ENCODE assay signal across 10 cellular contexts in the genomic region with DNA sequence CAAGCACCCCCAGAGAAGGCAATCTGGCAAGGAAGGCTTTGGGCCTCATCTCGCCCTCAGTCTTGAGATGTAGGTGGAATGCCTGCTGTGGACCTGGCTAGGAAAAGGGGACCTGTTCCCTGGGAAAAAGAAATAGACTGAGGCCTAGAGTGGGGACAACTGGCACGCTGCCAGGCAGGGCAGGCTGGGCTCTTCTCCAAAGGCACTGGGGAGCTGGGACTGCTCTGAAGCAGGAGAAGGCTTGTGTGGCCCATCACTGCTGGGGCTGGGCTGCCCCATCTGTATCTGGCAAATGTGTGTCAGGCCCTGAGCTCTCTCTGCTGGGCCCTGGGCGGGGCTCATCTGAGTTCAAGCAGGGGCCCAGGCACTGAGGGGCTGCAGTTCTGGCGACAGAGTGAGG. TPM values are rescaled to one million over a fixed set of nuclear protein-coding genes. Genes with fewer than 3 reads are reported as not detected.
A peak's percentile ranks its signal among the peaks of the same experiment; 100 is the strongest.
DNase-seq lines count a peak whose midpoint lies in the region; ATAC-seq, FAIRE-seq and TF ChIP-seq lines count a peak whose summit lies in the region.
"Had no signal": no experiment of that assay in that cellular context is flagged by ENCODE, and none has a peak within 500 bp of the region (broad histone marks: within the 10 kb centered on the region; RNA-seq: fewer than 3 reads in every experiment).

No MANE protein-coding gene starts in this region.

- 94% methylated on average over 4 of the region's 4 CpGs for WGBS in HepG2 (ENCODE audit: low lambda C conversion rate)
- WGBS in small intestine, 3 donors: 74 to 82% (median 79%) methylated on average over 4 of the region's 4 CpGs

- H3K4me3 ChIP-seq in PC-9 (no peak overlapping the region), HepG2 (replicated peaks in 1 of 3; ENCODE audit: insufficient read depth in 1 of 3, low read depth in 2 of 3, low read length in 3 of 3) (no peak overlapping the region), small intestine (ENCODE audit: low read depth in 1 of 2, low read length in 2 of 2) (no peak overlapping the region)
- H3K4me3 ChIP-seq: vagina had no signal

- H2AFZ ChIP-seq in PC-9 (no peak overlapping the region), HepG2 (ENCODE audit: low read length) (no peak overlapping the region)

- H3K4me2 ChIP-seq in PC-9 (0 out of 2 replicates have a peak overlapping the region, but pooled peaks have one; percentile 16), HepG2 (ENCODE audit: low read depth, low read length) (no peak overlapping the region)

- H3K27ac ChIP-seq in 22Rv1 (peak overlapping the region; percentile 37), PC-9 (no peak overlapping the region), HepG2 (ENCODE audit: extremely low read length, insufficient read depth, low read length) (no peak overlapping the region), small intestine (ENCODE audit: low read depth in 1 of 2, low read length in 1 of 2) (no peak overlapping the region)
- H3K27ac ChIP-seq: vagina had no signal

- H3F3A ChIP-seq in PC-9 (ENCODE audit: insufficient read depth, low read depth): no peaks in the 10 kb centered on the region

- no peak for TF ChIP-seq POLR2A in HepG2 (IDR thresholded peaks at IDR 0.05; ENCODE audit: insufficient read depth in 1 of 2, low read depth in 2 of 2, low read length in 2 of 2)

- no peak for TF ChIP-seq EP300 in HepG2 (IDR thresholded peaks at IDR 0.05; ENCODE audit: low read depth in 2 of 2, low read length in 2 of 2)
- no peak for TF ChIP-seq EP300 in HepG2 (CRISPR knock-in tag; IDR thresholded peaks at IDR 0.05; ENCODE audit: borderline replicate concordance)

- no peaks in the 10 kb centered on the region for H3K36me3 ChIP-seq in PC-9 (ENCODE audit: low read depth)
- peaks cover 1 to 13% of the 10 kb centered on the region in 2 experiments; a peak in 2 of 5 replicates for H3K36me3 ChIP-seq in HepG2 (replicated peaks in 1 of 2; ENCODE audit: control insufficient read depth in 1 of 2, insufficient read depth in 2 of 2, low read length in 2 of 2)
- no peaks in the 10 kb centered on the region for H3K36me3 ChIP-seq in small intestine (ENCODE audit: control insufficient read depth in 2 of 2, insufficient read depth in 2 of 2, low read length in 2 of 2)

- no peaks in the 10 kb centered on the region for H3K9me3 ChIP-seq in PC-9 (ENCODE audit: insufficient read depth, low read depth)
- H3K9me3 ChIP-seq in HepG2 (ENCODE audit: low read length): no peaks in the 10 kb centered on the region
- H3K9me3 ChIP-seq in small intestine (ENCODE audit: control insufficient read depth, low read depth): no peaks in the 10 kb centered on the region
- H3K9me3 ChIP-seq: vagina had no signal

- FAIRE-seq in HepG2 (lab: Jason Lieb, UNC): no peak
- FAIRE-seq in small intestine (lab: Jason Lieb, UNC): no peak

- no peak for DNase-seq in PC-9
- DNase-seq in HepG2 (ENCODE audit: low spot score): no peak
- DNase-seq in NCI-H1105 treated with DMSO at 0.1 percent for 48 hours (lab: John Stamatoyannopoulos, UW): no peak
- no peak for DNase-seq in T1000 (lab: John Stamatoyannopoulos, UW)
- DNase-seq in small intestine: no peak
- DNase-seq: H7, NCI-H2081 treated with DMSO at 0.1 percent for 48 hours, OCI-M1 had no signal

- POLR2A ChIA-PET in PC-9 (lab: Charles Lee; ENCODE audit: unreplicated experiment): no interaction called here
- POLR2A ChIA-PET in HepG2 (lab: Yijun Ruan, JAX): no interaction called here

- no peak for TF ChIP-seq RAD21 in HepG2 (CRISPR knock-in tag; IDR thresholded peaks at IDR 0.05)

- no peak for ATAC-seq in HepG2

- BruUV-seq in PC-9 (replicated peaks; lab: Mats Ljungman, UMichigan) (TSS peak; percentile 13), HepG2 (replicated peaks; lab: Mats Ljungman, UMichigan) (no TSS peak)

- TF ChIP-seq CTCF in 22Rv1 (IDR thresholded peaks at IDR 0.05) (no peak), PC-9 (conservative IDR thresholded peaks at IDR 0.05) (no peak), HepG2 (CRISPR knock-in tag; IDR thresholded peaks at IDR 0.05) (no peak)

- H4K20me1 ChIP-seq in PC-9 (ENCODE audit: insufficient read depth) (no peaks in the 10 kb centered on the region; the same call in 1 of the 2 replicates), HepG2 (ENCODE audit: insufficient read depth, low read length) (peaks cover 9% of the 10 kb centered on the region; the same call in 1 of the 2 replicates)

- CTCF ChIA-PET in PC-9 (lab: Charles Lee): no interaction called here
- CTCF ChIA-PET in HepG2 (lab: Yijun Ruan, JAX; ENCODE audit: low intra/inter-chr PET ratio, low total read pairs): no interaction called here

- no peak overlapping the region for H3K9ac ChIP-seq in HepG2 (ENCODE audit: insufficient read depth, low read depth, low read length)

- H3K27me3 ChIP-seq in PC-9 (ENCODE audit: insufficient read depth, low read depth) (no peaks in the 10 kb centered on the region), HepG2 (ENCODE audit: control insufficient read depth in 1 of 2, insufficient read depth in 2 of 2, low read length in 2 of 2) (no peaks in the 10 kb centered on the region), small intestine (ENCODE audit: control insufficient read depth in 2 of 2, insufficient read depth in 2 of 2, low read length in 2 of 2) (no peaks in the 10 kb centered on the region)
- H3K27me3 ChIP-seq: vagina had no signal

- peaks cover 20% of the 10 kb centered on the region for H3K4me1 ChIP-seq in PC-9 (replicated peaks; ENCODE audit: insufficient read depth)
- H3K4me1 ChIP-seq in HepG2 (ENCODE audit: insufficient read depth, low read length): peaks cover 18% of the 10 kb centered on the region
- H3K4me1 ChIP-seq in small intestine (ENCODE audit: control insufficient read depth in 2 of 2, insufficient read depth in 1 of 2, low read depth in 1 of 2, low read length in 1 of 2): peaks cover 0 to 2% of the 10 kb centered on the region in 2 donors

- intact Hi-C loops in PC-9 (cut with micrococcal nuclease; ENCODE audit: unreplicated experiment) (no loop called here), HepG2 (cut with micrococcal nuclease; ENCODE audit: unreplicated experiment) (no loop called here)

- in situ Hi-C loops in HepG2 (cut with HindIII; ENCODE audit: extremely low pct_ligation_motif_present, low pct_unique_long_range_greater_than_20kb): no loop called here

- H3K9me2 ChIP-seq in PC-9 (ENCODE audit: insufficient read depth): no peaks in the 10 kb centered on the region

- no peaks in the 10 kb centered on the region for H3K79me2 ChIP-seq in PC-9 (ENCODE audit: low read depth)
- H3K79me2 ChIP-seq in HepG2 (ENCODE audit: insufficient read depth, low read length): no peaks in the 10 kb centered on the region

RNA-seq across cellular contexts. Expression of gene ARVCF, which starts 32.9 kb away (rescaled TPM):
- 15.6 and 21.0 TPM in 2 replicates for total RNA-seq in PC-9 (2021)
- total RNA-seq in HepG2 (2016; rRNA removed; fragmentation: Illumina TruSeq; extraction: Trizol): 10.4 and 17.7 TPM in 2 replicates
- total RNA-seq in HepG2 (2016; cell fraction: cytosol; rRNA removed; fragmentation: Illumina TruSeq; extraction: Trizol; ENCODE audit: low read depth): 3.9 and 4.0 TPM in 2 replicates
- total RNA-seq in HepG2 (2016; cell fraction: insoluble cytoplasmic fraction; rRNA removed; fragmentation: Illumina TruSeq; extraction: Trizol): 8.1 and 18.0 TPM in 2 replicates
- total RNA-seq in HepG2 (2016; cell fraction: membrane; rRNA removed; fragmentation: Illumina TruSeq; extraction: Trizol): 3.8 and 4.0 TPM in 2 replicates
- total RNA-seq in HepG2 (2016; cell fraction: nucleus; rRNA removed; fragmentation: Illumina TruSeq; extraction: Trizol): 20.2 and 20.4 TPM in 2 replicates
- 16.4 and 23.8 TPM in 2 replicates for polyA plus RNA-seq in HepG2 (2011; rRNA removed)
- 8.4 and 13.1 TPM in 2 replicates for polyA plus RNA-seq in HepG2 (2011; cell fraction: cytosol; rRNA removed)
- 152 and 182 TPM in 2 replicates for polyA plus RNA-seq in HepG2 (2011; cell fraction: nucleus; rRNA removed)
- 11.1 and 12.4 TPM in 2 replicates for polyA plus RNA-seq in HepG2 (2012)
- polyA plus RNA-seq in HepG2 (2016; cell fraction: cytosol; fragmentation: Illumina TruSeq; extraction: Trizol; ENCODE audit: low read depth): 0.99 and 1.4 TPM in 2 replicates
- 8.5 and 10.9 TPM in 2 replicates for polyA plus RNA-seq in HepG2 (2016; cell fraction: insoluble cytoplasmic fraction; fragmentation: Illumina TruSeq; extraction: Trizol; ENCODE audit: low read depth)
- 2.0 and 2.3 TPM in 2 replicates for polyA plus RNA-seq in HepG2 (2016; cell fraction: membrane; fragmentation: Illumina TruSeq; extraction: Trizol; ENCODE audit: low read depth)
- polyA plus RNA-seq in HepG2 (2016; cell fraction: nucleus; fragmentation: Illumina TruSeq; extraction: Trizol; ENCODE audit: insufficient read depth, low read depth): 42.2 and 48.6 TPM in 2 replicates
- polyA minus RNA-seq in HepG2 (2011; rRNA and poly(A)+ RNA removed; ENCODE audit: low replicate concordance): 1.2 and 26.6 TPM in 2 replicates
- 9.2 and 12.0 TPM in 2 replicates for polyA minus RNA-seq in HepG2 (2011; cell fraction: cytosol; rRNA and poly(A)+ RNA removed)
- polyA minus RNA-seq in HepG2 (2011; cell fraction: nucleus; rRNA and poly(A)+ RNA removed): 28.6 and 29.7 TPM in 2 replicates
- polyA plus RNA-seq in small intestine: 10 to 100 TPM in 1 of 3 donors, 1 to 10 TPM in 2; 2.2 to 11.7 (median 2.9) TPM

RNA-seq across cellular contexts. Expression of gene TANGO2, which starts 37.2 kb away (rescaled TPM):
- total RNA-seq in PC-9 (2021) (22.4 and 25.0 TPM in 2 replicates), HepG2 (2016; rRNA removed; fragmentation: Illumina TruSeq; extraction: Trizol) (12.1 and 12.9 TPM in 2 replicates)
- 7.0 and 7.5 TPM in 2 replicates for total RNA-seq in HepG2 (2016; cell fraction: cytosol; rRNA removed; fragmentation: Illumina TruSeq; extraction: Trizol; ENCODE audit: low read depth)
- total RNA-seq in HepG2 (2016; cell fraction: insoluble cytoplasmic fraction; rRNA removed; fragmentation: Illumina TruSeq; extraction: Trizol): 11.8 and 12.2 TPM in 2 replicates
- total RNA-seq in HepG2 (2016; cell fraction: membrane; rRNA removed; fragmentation: Illumina TruSeq; extraction: Trizol): 17.5 and 20.9 TPM in 2 replicates
- total RNA-seq in HepG2 (2016; cell fraction: nucleus; rRNA removed; fragmentation: Illumina TruSeq; extraction: Trizol): 7.2 and 10.6 TPM in 2 replicates
- polyA plus RNA-seq in HepG2 (2011; rRNA removed) (14.8 and 20.8 TPM in 2 replicates), small intestine (10 to 100 TPM; 19.0 to 23.3 (median 22.7) TPM)
- polyA plus RNA-seq in HepG2 (2011; cell fraction: cytosol; rRNA removed): 17.4 and 18.3 TPM in 2 replicates
- polyA plus RNA-seq in HepG2 (2011; cell fraction: nucleus; rRNA removed): 24.2 and 25.5 TPM in 2 replicates
- polyA plus RNA-seq in HepG2 (2012): 5.0 and 9.6 TPM in 2 replicates
- polyA plus RNA-seq in HepG2 (2016; cell fraction: cytosol; fragmentation: Illumina TruSeq; extraction: Trizol; ENCODE audit: low read depth): 8.1 TPM in 2 replicates
- polyA plus RNA-seq in HepG2 (2016; cell fraction: insoluble cytoplasmic fraction; fragmentation: Illumina TruSeq; extraction: Trizol; ENCODE audit: low read depth): 10.1 and 14.2 TPM in 2 replicates
- 14.1 and 15.1 TPM in 2 replicates for polyA plus RNA-seq in HepG2 (2016; cell fraction: membrane; fragmentation: Illumina TruSeq; extraction: Trizol; ENCODE audit: low read depth)
- 17.4 and 18.4 TPM in 2 replicates for polyA plus RNA-seq in HepG2 (2016; cell fraction: nucleus; fragmentation: Illumina TruSeq; extraction: Trizol; ENCODE audit: insufficient read depth, low read depth)
- 34.8 and 39.9 TPM in 2 replicates for polyA minus RNA-seq in HepG2 (2011; rRNA and poly(A)+ RNA removed; ENCODE audit: low replicate concordance)
- 9.8 and 10.9 TPM in 2 replicates for polyA minus RNA-seq in HepG2 (2011; cell fraction: cytosol; rRNA and poly(A)+ RNA removed)
- polyA minus RNA-seq in HepG2 (2011; cell fraction: nucleus; rRNA and poly(A)+ RNA removed): 8.9 and 9.0 TPM in 2 replicates

RNA-seq across cellular contexts. Expression of gene TXNRD2, which starts 42.1 kb away (rescaled TPM):
- total RNA-seq in PC-9 (2021) (21.7 and 22.4 TPM in 2 replicates), HepG2 (2016; rRNA removed; fragmentation: Illumina TruSeq; extraction: Trizol) (16.4 and 18.6 TPM in 2 replicates)
- total RNA-seq in HepG2 (2016; cell fraction: cytosol; rRNA removed; fragmentation: Illumina TruSeq; extraction: Trizol; ENCODE audit: low read depth): 4.6 and 5.3 TPM in 2 replicates
- total RNA-seq in HepG2 (2016; cell fraction: insoluble cytoplasmic fraction; rRNA removed; fragmentation: Illumina TruSeq; extraction: Trizol): 16.6 and 20.5 TPM in 2 replicates
- 7.4 and 8.1 TPM in 2 replicates for total RNA-seq in HepG2 (2016; cell fraction: membrane; rRNA removed; fragmentation: Illumina TruSeq; extraction: Trizol)
- 17.3 and 19.7 TPM in 2 replicates for total RNA-seq in HepG2 (2016; cell fraction: nucleus; rRNA removed; fragmentation: Illumina TruSeq; extraction: Trizol)
- polyA plus RNA-seq in HepG2 (2011; rRNA removed) (17.5 and 23.4 TPM in 2 replicates), small intestine (10 to 100 TPM; 16.8 to 43.8 (median 37.8) TPM)
- polyA plus RNA-seq in HepG2 (2011; cell fraction: cytosol; rRNA removed): 11.8 and 19.6 TPM in 2 replicates
- 74.7 and 94.3 TPM in 2 replicates for polyA plus RNA-seq in HepG2 (2011; cell fraction: nucleus; rRNA removed)
- polyA plus RNA-seq in HepG2 (2012): 11.2 and 13.2 TPM in 2 replicates
- polyA plus RNA-seq in HepG2 (2016; cell fraction: cytosol; fragmentation: Illumina TruSeq; extraction: Trizol; ENCODE audit: low read depth): 3.6 and 4.0 TPM in 2 replicates
- polyA plus RNA-seq in HepG2 (2016; cell fraction: insoluble cytoplasmic fraction; fragmentation: Illumina TruSeq; extraction: Trizol; ENCODE audit: low read depth): 17.8 and 20.1 TPM in 2 replicates
- 5.9 and 6.5 TPM in 2 replicates for polyA plus RNA-seq in HepG2 (2016; cell fraction: membrane; fragmentation: Illumina TruSeq; extraction: Trizol; ENCODE audit: low read depth)
- polyA plus RNA-seq in HepG2 (2016; cell fraction: nucleus; fragmentation: Illumina TruSeq; extraction: Trizol; ENCODE audit: insufficient read depth, low read depth): 34.4 and 34.7 TPM in 2 replicates
- 28.2 and 29.9 TPM in 2 replicates for polyA minus RNA-seq in HepG2 (2011; rRNA and poly(A)+ RNA removed; ENCODE audit: low replicate concordance)
- polyA minus RNA-seq in HepG2 (2011; cell fraction: cytosol; rRNA and poly(A)+ RNA removed): 10.6 and 12.9 TPM in 2 replicates
- polyA minus RNA-seq in HepG2 (2011; cell fraction: nucleus; rRNA and poly(A)+ RNA removed): 24.5 and 27.3 TPM in 2 replicates

RNA-seq across cellular contexts. Expression of gene COMT, which starts 42.1 kb away (rescaled TPM):
- 99.9 and 107 TPM in 2 replicates for total RNA-seq in PC-9 (2021)
- 144 and 162 TPM in 2 replicates for total RNA-seq in HepG2 (2016; rRNA removed; fragmentation: Illumina TruSeq; extraction: Trizol)
- total RNA-seq in HepG2 (2016; cell fraction: cytosol; rRNA removed; fragmentation: Illumina TruSeq; extraction: Trizol; ENCODE audit: low read depth): 44.0 and 61.5 TPM in 2 replicates
- 127 and 167 TPM in 2 replicates for total RNA-seq in HepG2 (2016; cell fraction: insoluble cytoplasmic fraction; rRNA removed; fragmentation: Illumina TruSeq; extraction: Trizol)
- total RNA-seq in HepG2 (2016; cell fraction: membrane; rRNA removed; fragmentation: Illumina TruSeq; extraction: Trizol): 60.4 and 90.3 TPM in 2 replicates
- total RNA-seq in HepG2 (2016; cell fraction: nucleus; rRNA removed; fragmentation: Illumina TruSeq; extraction: Trizol): 92.2 and 95.4 TPM in 2 replicates
- 156 and 194 TPM in 2 replicates for polyA plus RNA-seq in HepG2 (2011; rRNA removed)
- 185 and 260 TPM in 2 replicates for polyA plus RNA-seq in HepG2 (2011; cell fraction: cytosol; rRNA removed)
- polyA plus RNA-seq in HepG2 (2011; cell fraction: nucleus; rRNA removed): 192 TPM in 2 replicates
- 90.6 and 123 TPM in 2 replicates for polyA plus RNA-seq in HepG2 (2012)
- polyA plus RNA-seq in HepG2 (2016; cell fraction: cytosol; fragmentation: Illumina TruSeq; extraction: Trizol; ENCODE audit: low read depth): 59.9 and 87.6 TPM in 2 replicates
- 139 and 159 TPM in 2 replicates for polyA plus RNA-seq in HepG2 (2016; cell fraction: insoluble cytoplasmic fraction; fragmentation: Illumina TruSeq; extraction: Trizol; ENCODE audit: low read depth)
- 62.3 and 85.6 TPM in 2 replicates for polyA plus RNA-seq in HepG2 (2016; cell fraction: membrane; fragmentation: Illumina TruSeq; extraction: Trizol; ENCODE audit: low read depth)
- 155 and 158 TPM in 2 replicates for polyA plus RNA-seq in HepG2 (2016; cell fraction: nucleus; fragmentation: Illumina TruSeq; extraction: Trizol; ENCODE audit: insufficient read depth, low read depth)
- polyA minus RNA-seq in HepG2 (2011; rRNA and poly(A)+ RNA removed; ENCODE audit: low replicate concordance): 32.2 and 191 TPM in 2 replicates
- 76.6 and 84.9 TPM in 2 replicates for polyA minus RNA-seq in HepG2 (2011; cell fraction: cytosol; rRNA and poly(A)+ RNA removed)
- polyA minus RNA-seq in HepG2 (2011; cell fraction: nucleus; rRNA and poly(A)+ RNA removed): 33.6 and 36.1 TPM in 2 replicates
- 100 to 1,000 TPM in 2 of 3 donors, 10 to 100 TPM in 1; 57.8 to 151 (median 119) TPM for polyA plus RNA-seq in small intestine
